17 cellular contexts compared by ENCODE assay signal in genomic region chr5:144335561-144335960, GRCh38.
DNase-seq lines count a peak whose midpoint lies in the region; ATAC-seq and TF ChIP-seq lines count a peak whose summit lies in the region.
"Had no signal": no experiment of that assay in that cellular context is flagged by ENCODE, and none has a peak within 500 bp of the region (broad histone marks: within the 10 kb centered on the region; RNA-seq: fewer than 3 reads in every experiment).

No MANE protein-coding gene starts in this region.

- H3K9me3 ChIP-seq in transverse colon: no peaks in the 10 kb centered on the region
- H3K9me3 ChIP-seq: upper lobe of right lung had no signal

- no peak overlapping the region for H3K4me3 Mint-ChIP-seq in natural killer cell
- H3K4me3 Mint-ChIP-seq: activated naive CD8-positive, alpha-beta T cell treated with anti-CD3 and anti-CD28 coated beads, Interleukin-2, amount 10 ng/mL, durations not matched to agents 7 days and 5 days; dendritic cell treated with granulocyte-macrophage colony-stimulating factor and Interleukin-4, amounts not matched to agents 40 ng/mL and 50 ng/mL, for 4 days; nephron had no signal

- in situ Hi-C loops in transverse colon (cut with MboI; ENCODE audit: low pct_ligation_motif_present in 1 of 4, low pct_unique_long_range_greater_than_20kb in 1 of 4, low sequenced_read_pairs in 3 of 4): no loop called here

- TF ChIP-seq CTCF in natural killer cell (IDR thresholded peaks at IDR 0.05) (no peak), transverse colon (IDR thresholded peaks at IDR 0.05) (no peak)

- no peaks in the 10 kb centered on the region for H3K27me3 Mint-ChIP-seq in natural killer cell (ENCODE audit: low read depth in 2 of 2)
- H3K27me3 Mint-ChIP-seq: activated naive CD8-positive, alpha-beta T cell treated with anti-CD3 and anti-CD28 coated beads, Interleukin-2, amount 10 ng/mL, durations not matched to agents 7 days and 5 days; dendritic cell treated with granulocyte-macrophage colony-stimulating factor and Interleukin-4, amounts not matched to agents 40 ng/mL and 50 ng/mL, for 4 days had no signal

- no peak overlapping the region for H3K27ac Mint-ChIP-seq in natural killer cell
- H3K27ac Mint-ChIP-seq: activated naive CD8-positive, alpha-beta T cell treated with anti-CD3 and anti-CD28 coated beads, Interleukin-2, amount 10 ng/mL, durations not matched to agents 7 days and 5 days; dendritic cell treated with granulocyte-macrophage colony-stimulating factor and Interleukin-4, amounts not matched to agents 40 ng/mL and 50 ng/mL, for 4 days; nephron had no signal

- no peak for TF ChIP-seq EP300 in transverse colon (IDR thresholded peaks at IDR 0.05; ENCODE audit: low read depth)

- intact Hi-C loops in natural killer cell (cut with micrococcal nuclease) (no loop called here), transverse colon (cut with DNase I; ENCODE audit: low total_unique reads) (no loop called here)

- H3K36me3 Mint-ChIP-seq in natural killer cell: no peaks in the 10 kb centered on the region
- H3K36me3 Mint-ChIP-seq: activated naive CD8-positive, alpha-beta T cell treated with anti-CD3 and anti-CD28 coated beads, Interleukin-2, amount 10 ng/mL, durations not matched to agents 7 days and 5 days had no signal

- no peaks in the 10 kb centered on the region for H3K36me3 ChIP-seq in transverse colon
- H3K36me3 ChIP-seq: upper lobe of right lung had no signal

- no peaks in the 10 kb centered on the region for H3K4me1 ChIP-seq in transverse colon
- H3K4me1 ChIP-seq: upper lobe of right lung had no signal

- H3K4me1 Mint-ChIP-seq in natural killer cell: no peaks in the 10 kb centered on the region
- H3K4me1 Mint-ChIP-seq: activated naive CD8-positive, alpha-beta T cell treated with anti-CD3 and anti-CD28 coated beads, Interleukin-2, amount 10 ng/mL, durations not matched to agents 7 days and 5 days; nephron had no signal

- H3K27ac ChIP-seq in transverse colon: no peak overlapping the region
- H3K27ac ChIP-seq: foreskin keratinocyte, upper lobe of right lung had no signal

- no peak for TF ChIP-seq POLR2A in transverse colon (IDR thresholded peaks at IDR 0.05)

- H3K9me3 Mint-ChIP-seq in natural killer cell: peaks cover 5 to 8% of the 10 kb centered on the region in 2 donors
- H3K9me3 Mint-ChIP-seq: dendritic cell treated with granulocyte-macrophage colony-stimulating factor and Interleukin-4, amounts not matched to agents 40 ng/mL and 50 ng/mL, for 4 days; nephron had no signal

- ATAC-seq in GM18519 (IDR thresholded peaks at IDR 0.05; ENCODE audit: low FRiP score, unreplicated experiment) (peak; percentile 48), GM21528 (IDR thresholded peaks at IDR 0.05; ENCODE audit: low FRiP score, unreplicated experiment) (peak; percentile 60), HG03432 (IDR thresholded peaks at IDR 0.05; ENCODE audit: unreplicated experiment) (peak; percentile 70), natural killer cell (no peak)
- ATAC-seq: foreskin keratinocyte, left cardiac atrium, PC-3, upper lobe of right lung had no signal

- no peaks in the 10 kb centered on the region for H3K27me3 ChIP-seq in transverse colon
- H3K27me3 ChIP-seq: foreskin keratinocyte, upper lobe of right lung had no signal

- DNase-seq in NCI-H69 (lab: John Stamatoyannopoulos, UW): peak; percentile 95
- DNase-seq in natural killer cell: no peak
- DNase-seq in transverse colon: no peak
- DNase-seq in kidney tubule cell (ENCODE audit: low spot score): no peak
- no peak for DNase-seq in globus pallidus (ENCODE audit: low spot score)
- DNase-seq: activated naive CD8-positive, alpha-beta T cell treated with anti-CD3 and anti-CD28 coated beads, Interleukin-2, amount 10 ng/mL, durations not matched to agents 7 days and 5 days; AML-193; foreskin keratinocyte; left cardiac atrium; PC-3; small intestine; upper lobe of right lung had no signal

- 77 to 80% methylated on average over 1 of the region's 1 CpG for WGBS in transverse colon (ENCODE audit: low coverage in 1 of 2), 2 donors

- no peak overlapping the region for H3K4me3 ChIP-seq in transverse colon
- H3K4me3 ChIP-seq: upper lobe of right lung had no signal

Comparison
In these comparisons a context has a peak if more than half of its experiments do, and no peak if none do; other contexts are left out.
1. ATAC-seq: peak in GM18519 (single experiment), GM21528 (single experiment) and HG03432 (single experiment); none in natural killer cell (0 of 3).